Comparison of ENCODE assay signal across 19 cellular contexts in the genomic region with DNA sequence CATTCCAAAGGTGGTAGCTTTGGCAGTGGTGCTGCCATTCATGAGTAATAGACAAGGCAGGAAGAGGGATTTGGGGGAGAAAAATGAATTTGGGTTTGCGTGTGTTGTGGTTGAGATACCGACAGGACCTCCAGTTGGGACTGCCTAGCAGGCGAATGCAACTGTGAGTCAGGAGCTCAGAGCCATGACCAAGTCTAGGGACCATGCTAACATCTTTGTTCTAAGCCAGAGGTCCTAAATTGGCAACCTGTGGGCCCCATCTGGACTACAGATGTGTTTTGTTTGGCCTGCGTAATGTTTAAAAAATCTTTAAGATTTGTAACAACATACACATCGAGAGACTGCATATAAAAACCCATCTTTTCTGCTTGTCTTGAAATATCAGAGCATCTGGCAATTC.
DNase-seq lines count a peak whose midpoint lies in the region; ATAC-seq, FAIRE-seq and TF ChIP-seq lines count a peak whose summit lies in the region.
"Had no signal": no experiment of that assay in that cellular context is flagged by ENCODE, and none has a peak within 500 bp of the region (broad histone marks: within the 10 kb centered on the region; RNA-seq: fewer than 3 reads in every experiment).

No MANE protein-coding gene starts in this region.

- no peak overlapping the region for H3K27ac ChIP-seq in MM.1S (ENCODE audit: low read length)
- H3K27ac ChIP-seq: GM23248 had no signal

- no peaks in the 10 kb centered on the region for H3F3A ChIP-seq in MM.1S (ENCODE audit: insufficient read depth, low read length)

- DNase-seq in HS-5 (ENCODE audit: low read depth) (peak; percentile 89), bronchial epithelial cell (ENCODE audit: low read depth) (no peak), fibroblast of mammary gland (ENCODE audit: low read depth) (peak; percentile 28), MM.1S (no peak), NCI-H82 (lab: John Stamatoyannopoulos, UW) (no peak)
- DNase-seq: BE2C; C1 segment of cervical spinal cord; CD4-positive, CD25-positive, alpha-beta regulatory T cell; CD8-positive, alpha-beta memory T cell; COR-L47; DMS 273 treated with DMSO at 0.1 percent for 48 hours; DMS53; DND-41; EL; GM23248; HCEC 1CT; HFFc6 had no signal

- no peaks in the 10 kb centered on the region for H4K20me1 ChIP-seq in MM.1S (ENCODE audit: insufficient read depth, low read length)

- H2AFZ ChIP-seq in MM.1S (ENCODE audit: low read length): no peak overlapping the region
- H2AFZ ChIP-seq: GM23248 had no signal

- H3K27me3 ChIP-seq in bronchial epithelial cell (ENCODE audit: control insufficient read depth, insufficient read depth, low read length): peaks cover 2% of the 10 kb centered on the region
- no peaks in the 10 kb centered on the region for H3K27me3 ChIP-seq in MM.1S (replicated peaks; ENCODE audit: insufficient read depth, low read length)

- no peaks in the 10 kb centered on the region for H3K9me3 ChIP-seq in MM.1S (replicated peaks; ENCODE audit: insufficient read depth, low read length)
- H3K9me3 ChIP-seq: BE2C had no signal

- FAIRE-seq in bronchial epithelial cell (lab: Jason Lieb, UNC): peak; percentile 70
- FAIRE-seq: GM12878 had no signal

- H3K9ac ChIP-seq in MM.1S (ENCODE audit: low read length): no peak overlapping the region
- H3K9ac ChIP-seq: GM23248 had no signal

- no peaks in the 10 kb centered on the region for H3K4me1 ChIP-seq in MM.1S (ENCODE audit: low read length)
- H3K4me1 ChIP-seq: BE2C had no signal

- H3K79me2 ChIP-seq in MM.1S (ENCODE audit: low read length): no peaks in the 10 kb centered on the region

- no peak for ATAC-seq in HG03565 (IDR thresholded peaks at IDR 0.05; ENCODE audit: unreplicated experiment)
- ATAC-seq: GM12878 had no signal

- no peaks in the 10 kb centered on the region for H3K9me2 ChIP-seq in MM.1S (replicated peaks; ENCODE audit: insufficient read depth, low read length)

- H3K4me2 ChIP-seq in MM.1S (ENCODE audit: low read depth, low read length): no peak overlapping the region

- no peaks in the 10 kb centered on the region for H3K36me3 ChIP-seq in bronchial epithelial cell (ENCODE audit: control insufficient read depth, insufficient read depth, low read length)
- H3K36me3 ChIP-seq in MM.1S (replicated peaks; ENCODE audit: insufficient read depth, low read length): no peaks in the 10 kb centered on the region
- H3K36me3 ChIP-seq: BE2C had no signal

- TF ChIP-seq CTCF in bronchial epithelial cell (IDR thresholded peaks at IDR 0.05; ENCODE audit: insufficient read depth, low read length, severe bottlenecking) (no peak), fibroblast of mammary gland (conservative IDR thresholded peaks at IDR 0.05; ENCODE audit: control insufficient read depth, insufficient read depth, low read depth, low read length) (no peak), MM.1S (IDR thresholded peaks at IDR 0.05; ENCODE audit: low read length) (no peak)

- no peak overlapping the region for H3K4me3 ChIP-seq in bronchial epithelial cell (ENCODE audit: low read depth, low read length)
- no peak overlapping the region for H3K4me3 ChIP-seq in fibroblast of mammary gland (ENCODE audit: control insufficient read depth, low read depth, low read length)
- no peak overlapping the region for H3K4me3 ChIP-seq in MM.1S (ENCODE audit: low read length)
- H3K4me3 ChIP-seq: GM12878, GM23248 had no signal

Comparison
In these comparisons a context has a peak if more than half of its experiments do, and no peak if none do; other contexts are left out.
1. DNase-seq: peak in HS-5 (single experiment) and fibroblast of mammary gland (single experiment); none in bronchial epithelial cell (single experiment), MM.1S (single experiment) and NCI-H82 (single experiment).